In genomic region chr10:110207805-110208613, GRCh38 we compare ENCODE assay signal across 1 cellular context.
TF ChIP-seq lines count a peak whose summit lies in the region.

No MANE protein-coding gene starts in this region.

TF ChIP-seq in HepG2, 621 proteins besides CTCF, POLR2A, EP300 and RAD21 (continued from another document and continues in another):
- no peak for TF ChIP-seq RERE (CRISPR knock-in tag; IDR thresholded peaks at IDR 0.05; ENCODE audit: low read depth)
- TF ChIP-seq NFKB2 (CRISPR knock-in tag; IDR thresholded peaks at IDR 0.05; ENCODE audit: borderline replicate concordance), result peak; percentile 13; the same call in 1 of the 2 replicates
- TF ChIP-seq ZNF556 (CRISPR knock-in tag; IDR thresholded peaks at IDR 0.05; ENCODE audit: borderline replicate concordance), result no peak; the same call in 1 of the 2 replicates
- TF ChIP-seq RELA (CRISPR knock-in tag; IDR thresholded peaks at IDR 0.05), result no peak
- TF ChIP-seq ZNF619 (CRISPR knock-in tag; IDR thresholded peaks at IDR 0.05), result no peak
- TF ChIP-seq, protein P1, sequence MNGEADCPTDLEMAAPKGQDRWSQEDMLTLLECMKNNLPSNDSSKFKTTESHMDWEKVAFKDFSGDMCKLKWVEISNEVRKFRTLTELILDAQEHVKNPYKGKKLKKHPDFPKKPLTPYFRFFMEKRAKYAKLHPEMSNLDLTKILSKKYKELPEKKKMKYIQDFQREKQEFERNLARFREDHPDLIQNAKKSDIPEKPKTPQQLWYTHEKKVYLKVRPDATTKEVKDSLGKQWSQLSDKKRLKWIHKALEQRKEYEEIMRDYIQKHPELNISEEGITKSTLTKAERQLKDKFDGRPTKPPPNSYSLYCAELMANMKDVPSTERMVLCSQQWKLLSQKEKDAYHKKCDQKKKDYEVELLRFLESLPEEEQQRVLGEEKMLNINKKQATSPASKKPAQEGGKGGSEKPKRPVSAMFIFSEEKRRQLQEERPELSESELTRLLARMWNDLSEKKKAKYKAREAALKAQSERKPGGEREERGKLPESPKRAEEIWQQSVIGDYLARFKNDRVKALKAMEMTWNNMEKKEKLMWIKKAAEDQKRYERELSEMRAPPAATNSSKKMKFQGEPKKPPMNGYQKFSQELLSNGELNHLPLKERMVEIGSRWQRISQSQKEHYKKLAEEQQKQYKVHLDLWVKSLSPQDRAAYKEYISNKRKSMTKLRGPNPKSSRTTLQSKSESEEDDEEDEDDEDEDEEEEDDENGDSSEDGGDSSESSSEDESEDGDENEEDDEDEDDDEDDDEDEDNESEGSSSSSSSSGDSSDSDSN (CRISPR knock-in tag; IDR thresholded peaks at IDR 0.05), result no peak; the same call in 1 of the 2 replicates
- TF ChIP-seq HHEX (CRISPR knock-in tag; IDR thresholded peaks at IDR 0.05), result no peak
- no peak for TF ChIP-seq NRL (CRISPR knock-in tag; IDR thresholded peaks at IDR 0.05; ENCODE audit: borderline replicate concordance)
- TF ChIP-seq MBNL3 (CRISPR knock-in tag; conservative IDR thresholded peaks at IDR 0.05), result no peak
- TF ChIP-seq, protein P2, sequence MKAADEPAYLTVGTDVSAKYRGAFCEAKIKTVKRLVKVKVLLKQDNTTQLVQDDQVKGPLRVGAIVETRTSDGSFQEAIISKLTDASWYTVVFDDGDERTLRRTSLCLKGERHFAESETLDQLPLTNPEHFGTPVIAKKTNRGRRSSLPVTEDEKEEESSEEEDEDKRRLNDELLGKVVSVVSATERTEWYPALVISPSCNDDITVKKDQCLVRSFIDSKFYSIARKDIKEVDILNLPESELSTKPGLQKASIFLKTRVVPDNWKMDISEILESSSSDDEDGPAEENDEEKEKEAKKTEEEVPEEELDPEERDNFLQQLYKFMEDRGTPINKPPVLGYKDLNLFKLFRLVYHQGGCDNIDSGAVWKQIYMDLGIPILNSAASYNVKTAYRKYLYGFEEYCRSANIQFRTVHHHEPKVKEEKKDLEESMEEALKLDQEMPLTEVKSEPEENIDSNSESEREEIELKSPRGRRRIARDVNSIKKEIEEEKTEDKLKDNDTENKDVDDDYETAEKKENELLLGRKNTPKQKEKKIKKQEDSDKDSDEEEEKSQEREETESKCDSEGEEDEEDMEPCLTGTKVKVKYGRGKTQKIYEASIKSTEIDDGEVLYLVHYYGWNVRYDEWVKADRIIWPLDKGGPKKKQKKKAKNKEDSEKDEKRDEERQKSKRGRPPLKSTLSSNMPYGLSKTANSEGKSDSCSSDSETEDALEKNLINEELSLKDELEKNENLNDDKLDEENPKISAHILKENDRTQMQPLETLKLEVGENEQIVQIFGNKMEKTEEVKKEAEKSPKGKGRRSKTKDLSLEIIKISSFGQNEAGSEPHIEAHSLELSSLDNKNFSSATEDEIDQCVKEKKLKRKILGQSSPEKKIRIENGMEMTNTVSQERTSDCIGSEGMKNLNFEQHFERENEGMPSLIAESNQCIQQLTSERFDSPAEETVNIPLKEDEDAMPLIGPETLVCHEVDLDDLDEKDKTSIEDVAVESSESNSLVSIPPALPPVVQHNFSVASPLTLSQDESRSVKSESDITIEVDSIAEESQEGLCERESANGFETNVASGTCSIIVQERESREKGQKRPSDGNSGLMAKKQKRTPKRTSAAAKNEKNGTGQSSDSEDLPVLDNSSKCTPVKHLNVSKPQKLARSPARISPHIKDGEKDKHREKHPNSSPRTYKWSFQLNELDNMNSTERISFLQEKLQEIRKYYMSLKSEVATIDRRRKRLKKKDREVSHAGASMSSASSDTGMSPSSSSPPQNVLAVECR (CRISPR knock-in tag; IDR thresholded peaks at IDR 0.05; ENCODE audit: borderline replicate concordance), result no peak
- no peak for TF ChIP-seq TEF (CRISPR knock-in tag; IDR thresholded peaks at IDR 0.05)
- TF ChIP-seq, protein P3, sequence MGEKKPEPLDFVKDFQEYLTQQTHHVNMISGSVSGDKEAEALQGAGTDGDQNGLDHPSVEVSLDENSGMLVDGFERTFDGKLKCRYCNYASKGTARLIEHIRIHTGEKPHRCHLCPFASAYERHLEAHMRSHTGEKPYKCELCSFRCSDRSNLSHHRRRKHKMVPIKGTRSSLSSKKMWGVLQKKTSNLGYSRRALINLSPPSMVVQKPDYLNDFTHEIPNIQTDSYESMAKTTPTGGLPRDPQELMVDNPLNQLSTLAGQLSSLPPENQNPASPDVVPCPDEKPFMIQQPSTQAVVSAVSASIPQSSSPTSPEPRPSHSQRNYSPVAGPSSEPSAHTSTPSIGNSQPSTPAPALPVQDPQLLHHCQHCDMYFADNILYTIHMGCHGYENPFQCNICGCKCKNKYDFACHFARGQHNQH (CRISPR knock-in tag; IDR thresholded peaks at IDR 0.05), result no peak; the same call in 1 of the 2 replicates
- 0 out of 2 replicates have a peak, but pooled peaks have one; percentile 25 for TF ChIP-seq ZNF891 (CRISPR knock-in tag; IDR thresholded peaks at IDR 0.05)
- 0 out of 2 replicates have a peak, but pooled peaks have one; percentile 41 for TF ChIP-seq ZNF816 (CRISPR knock-in tag; IDR thresholded peaks at IDR 0.05; ENCODE audit: borderline replicate concordance)
- TF ChIP-seq NFRKB (IDR thresholded peaks at IDR 0.05), result no peak
- no peak for TF ChIP-seq ATF4 (CRISPR knock-in tag; IDR thresholded peaks at IDR 0.05)
- TF ChIP-seq ZNF44 (CRISPR knock-in tag; IDR thresholded peaks at IDR 0.05), result no peak
- no peak for TF ChIP-seq SAFB2 (CRISPR knock-in tag; IDR thresholded peaks at IDR 0.05; ENCODE audit: borderline replicate concordance, low read depth)
- TF ChIP-seq TERF1 (CRISPR knock-in tag; IDR thresholded peaks at IDR 0.05), result no peak
- TF ChIP-seq PHF5A (CRISPR knock-in tag; IDR thresholded peaks at IDR 0.05; ENCODE audit: low read depth, unreplicated experiment), result no peak
- TF ChIP-seq PAX8 (CRISPR knock-in tag; IDR thresholded peaks at IDR 0.05; ENCODE audit: borderline replicate concordance), result no peak
- TF ChIP-seq, protein P4, sequence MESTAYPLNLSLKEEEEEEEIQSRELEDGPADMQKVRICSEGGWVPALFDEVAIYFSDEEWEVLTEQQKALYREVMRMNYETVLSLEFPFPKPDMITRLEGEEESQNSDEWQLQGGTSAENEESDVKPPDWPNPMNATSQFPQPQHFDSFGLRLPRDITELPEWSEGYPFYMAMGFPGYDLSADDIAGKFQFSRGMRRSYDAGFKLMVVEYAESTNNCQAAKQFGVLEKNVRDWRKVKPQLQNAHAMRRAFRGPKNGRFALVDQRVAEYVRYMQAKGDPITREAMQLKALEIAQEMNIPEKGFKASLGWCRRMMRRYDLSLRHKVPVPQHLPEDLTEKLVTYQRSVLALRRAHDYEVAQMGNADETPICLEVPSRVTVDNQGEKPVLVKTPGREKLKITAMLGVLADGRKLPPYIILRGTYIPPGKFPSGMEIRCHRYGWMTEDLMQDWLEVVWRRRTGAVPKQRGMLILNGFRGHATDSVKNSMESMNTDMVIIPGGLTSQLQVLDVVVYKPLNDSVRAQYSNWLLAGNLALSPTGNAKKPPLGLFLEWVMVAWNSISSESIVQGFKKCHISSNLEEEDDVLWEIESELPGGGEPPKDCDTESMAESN (CRISPR knock-in tag; conservative IDR thresholded peaks at IDR 0.05), result peak; percentile 43; the same call in 1 of the 2 replicates
- no peak for TF ChIP-seq IRX3 (CRISPR knock-in tag; IDR thresholded peaks at IDR 0.05; ENCODE audit: borderline replicate concordance, low read depth)
- no peak for TF ChIP-seq ZIK1 (CRISPR knock-in tag; IDR thresholded peaks at IDR 0.05; ENCODE audit: borderline replicate concordance, low read depth)
- TF ChIP-seq JDP2 (CRISPR knock-in tag; IDR thresholded peaks at IDR 0.05; ENCODE audit: borderline replicate concordance), result no peak
- TF ChIP-seq HNRNPL (IDR thresholded peaks at IDR 0.05; ENCODE audit: low read depth, low read length), result no peak
- TF ChIP-seq TFDP1 (CRISPR knock-in tag; IDR thresholded peaks at IDR 0.05; ENCODE audit: borderline replicate concordance), result no peak
- no peak for TF ChIP-seq ZNF543 (CRISPR knock-in tag; IDR thresholded peaks at IDR 0.05)
- no peak for TF ChIP-seq TCF12 (IDR thresholded peaks at IDR 0.05)
- no peak for TF ChIP-seq TCF12 (CRISPR knock-in tag; IDR thresholded peaks at IDR 0.05)
- no peak for TF ChIP-seq ATF7 (IDR thresholded peaks at IDR 0.05)
- no peak for TF ChIP-seq ATF7 (CRISPR knock-in tag; IDR thresholded peaks at IDR 0.05)
- TF ChIP-seq, protein P5, sequence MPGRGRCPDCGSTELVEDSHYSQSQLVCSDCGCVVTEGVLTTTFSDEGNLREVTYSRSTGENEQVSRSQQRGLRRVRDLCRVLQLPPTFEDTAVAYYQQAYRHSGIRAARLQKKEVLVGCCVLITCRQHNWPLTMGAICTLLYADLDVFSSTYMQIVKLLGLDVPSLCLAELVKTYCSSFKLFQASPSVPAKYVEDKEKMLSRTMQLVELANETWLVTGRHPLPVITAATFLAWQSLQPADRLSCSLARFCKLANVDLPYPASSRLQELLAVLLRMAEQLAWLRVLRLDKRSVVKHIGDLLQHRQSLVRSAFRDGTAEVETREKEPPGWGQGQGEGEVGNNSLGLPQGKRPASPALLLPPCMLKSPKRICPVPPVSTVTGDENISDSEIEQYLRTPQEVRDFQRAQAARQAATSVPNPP (CRISPR knock-in tag; IDR thresholded peaks at IDR 0.05), result no peak
- no peak for TF ChIP-seq DMTF1 (CRISPR knock-in tag; IDR thresholded peaks at IDR 0.05)
- TF ChIP-seq LCORL (IDR thresholded peaks at IDR 0.05), result no peak
- TF ChIP-seq LCORL (CRISPR knock-in tag; IDR thresholded peaks at IDR 0.05), result no peak
